In the genomic region with DNA sequence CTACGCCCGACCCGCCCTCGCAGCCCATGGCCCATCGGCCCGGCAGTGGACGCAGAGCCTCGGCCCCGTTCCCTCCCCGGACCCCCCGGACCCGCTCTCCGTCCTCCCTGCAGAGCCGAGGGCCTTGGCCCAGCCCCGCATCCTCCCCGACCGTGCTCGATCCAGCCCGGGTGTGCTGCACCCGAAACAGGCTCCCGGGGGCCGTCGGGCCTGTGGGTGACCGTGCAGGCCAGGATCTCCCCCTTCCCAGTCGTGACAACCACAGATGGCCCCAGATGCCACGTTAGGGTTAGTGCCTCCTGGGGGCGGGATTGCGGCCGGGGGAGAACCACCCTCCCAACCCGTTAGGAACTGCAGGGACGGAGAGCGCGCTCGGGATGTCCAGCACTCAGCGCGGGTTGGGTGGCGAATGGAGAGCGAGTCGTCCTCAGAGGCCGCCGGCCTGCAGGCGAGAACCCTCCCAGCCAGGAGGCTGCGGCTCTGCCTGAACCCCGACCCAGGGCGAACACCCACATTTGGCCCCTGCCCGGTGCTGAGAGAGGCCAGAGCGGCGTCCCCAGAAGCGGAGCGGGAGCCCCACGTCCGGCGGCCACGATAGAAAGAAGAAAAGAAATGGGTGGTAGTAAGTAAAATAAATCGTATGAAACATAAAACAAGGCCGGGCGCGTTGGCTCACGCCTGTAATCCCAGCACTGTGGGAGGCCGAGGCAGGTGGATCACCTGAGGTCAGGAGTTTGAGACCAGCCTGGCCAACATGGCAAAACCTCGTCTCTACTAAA, we compare ENCODE assay signal across 1 cellular context.
TF ChIP-seq lines count a peak whose summit lies in the region.

No MANE protein-coding gene starts in this region.

TF ChIP-seq in WTC11, 78 proteins besides CTCF, POLR2A, EP300 and RAD21 (continued from another document):
- TF ChIP-seq GABPB1 (CRISPR knock-in tag; IDR thresholded peaks at IDR 0.05) (no peak), ZNF416 (CRISPR knock-in tag; IDR thresholded peaks at IDR 0.05) (no peak), ZNF396 (CRISPR knock-in tag; IDR thresholded peaks at IDR 0.05; ENCODE audit: borderline replicate concordance) (no peak), SMAD4 (CRISPR knock-in tag; IDR thresholded peaks at IDR 0.05) (no peak), ATF1 (CRISPR knock-in tag; IDR thresholded peaks at IDR 0.05) (0 out of 2 replicates have a peak, but pooled peaks have one; percentile 81)
- TF ChIP-seq, protein P1, sequence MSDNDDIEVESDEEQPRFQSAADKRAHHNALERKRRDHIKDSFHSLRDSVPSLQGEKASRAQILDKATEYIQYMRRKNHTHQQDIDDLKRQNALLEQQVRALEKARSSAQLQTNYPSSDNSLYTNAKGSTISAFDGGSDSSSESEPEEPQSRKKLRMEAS (CRISPR knock-in tag; IDR thresholded peaks at IDR 0.05), result peak; percentile 37; the same call in 1 of the 2 replicates
